In the genomic region with DNA sequence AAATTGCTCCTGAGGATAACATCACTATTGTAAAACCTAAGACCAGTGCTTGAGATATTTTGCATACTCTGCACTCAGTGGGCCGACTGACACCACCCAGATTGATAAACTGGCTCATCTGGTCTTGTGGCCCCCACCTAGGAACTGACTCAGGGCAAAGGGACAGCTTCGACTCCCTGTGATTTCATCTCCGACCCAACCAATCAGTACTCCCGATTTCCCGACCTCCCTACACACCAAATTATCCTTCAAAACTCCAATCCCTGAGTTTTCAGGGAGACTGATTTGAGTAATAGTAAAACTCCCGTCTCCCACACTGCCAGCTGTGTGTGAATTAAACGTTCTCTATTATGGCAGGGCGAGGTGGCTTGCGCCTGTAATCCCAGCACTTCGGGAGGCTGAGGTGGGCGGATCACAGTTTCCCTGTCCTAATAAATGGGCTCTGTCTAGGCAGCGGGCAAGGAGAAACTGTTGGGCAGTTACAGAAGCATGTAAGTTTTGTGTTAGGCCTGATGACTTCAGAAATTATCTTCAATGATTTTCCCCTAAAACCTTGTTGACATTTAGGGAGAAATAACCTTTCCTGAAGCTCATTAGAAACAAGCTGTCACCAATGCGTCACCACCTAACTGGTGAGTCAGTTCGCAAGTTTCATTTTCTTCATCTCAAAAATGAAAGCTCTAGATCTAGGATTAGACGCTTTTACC, we compare ENCODE assay signal across 8 cellular contexts. TPM values are rescaled to one million over a fixed set of nuclear protein-coding genes. Genes with fewer than 3 reads are reported as not detected.
DNase-seq lines count a peak whose midpoint lies in the region; ATAC-seq and TF ChIP-seq lines count a peak whose summit lies in the region.

No MANE protein-coding gene starts in this region.

- H3K27me3 Mint-ChIP-seq in Caco-2 (ENCODE audit: insufficient read depth, unreplicated experiment) (peaks cover 6% of the 10 kb centered on the region), MCF 10A (ENCODE audit: insufficient read depth, unreplicated experiment) (no peaks in the 10 kb centered on the region)

- peaks cover 47% of the 10 kb centered on the region for H3K4me1 ChIP-seq in Caco-2
- peaks cover 19% of the 10 kb centered on the region for H3K4me1 ChIP-seq in mesendoderm (ENCODE audit: control insufficient read depth, low read depth, low read length)
- H3K4me1 ChIP-seq in uterus = peaks cover 6 to 15% of the 10 kb centered on the region in 2 donors

- intact Hi-C loops in Caco-2 (cut with micrococcal nuclease; ENCODE audit: unreplicated experiment) (no loop called here), MCF 10A (cut with micrococcal nuclease) (no loop called here), uterus (cut with DNase I; ENCODE audit: low total_unique reads) (no loop called here)

- CTCF ChIA-PET in Caco-2 (lab: Charles Lee) = no interaction called here
- CTCF ChIA-PET in MCF 10A (lab: Yijun Ruan, JAX) = interaction anchor here (1.1 to 12.3 kb wide), 5 partner anchors 9 to 20 kb away, joined by 3 to 170 read pairs (median 5); no protein-coding TSS in a partner anchor

- H4K8ac ChIP-seq in mesendoderm (ENCODE audit: low read depth, low read length) = no peak overlapping the region

- no peak overlapping the region for H2AK5ac ChIP-seq in mesendoderm (ENCODE audit: low read length)

- DNase-seq in Caco-2 (no peak), NB4 (ENCODE audit: low read depth) (peak; percentile 44), MCF 10A (ENCODE audit: unreplicated experiment) (peak; percentile 90), mesendoderm (peak; percentile 46), uterus (no peak), nucleus accumbens (lab: John Stamatoyannopoulos, UW) (no peak)

- TF ChIP-seq POLR2A in NB4 (IDR thresholded peaks at IDR 0.05; ENCODE audit: extremely low read depth, insufficient read length) (no peak), uterus (IDR thresholded peaks at IDR 0.05) (no peak)

- peaks cover 2% of the 10 kb centered on the region for H3K79me2 ChIP-seq in mesendoderm (ENCODE audit: control insufficient read depth, insufficient read depth, low read length)

- no peak overlapping the region for H2BK5ac ChIP-seq in mesendoderm (ENCODE audit: low read length)

- POLR2A ChIA-PET in Caco-2 (lab: Charles Lee) (interaction anchor here (1.4 kb wide), 1 partner anchor 8 kb away, joined by 5 read pairs; no protein-coding TSS in a partner anchor), MCF 10A (lab: Yijun Ruan, JAX) (interaction anchor here (0.5 to 31.0 kb wide), 6 partner anchors 5 to 1485 kb away, joined by 3 to 2121 read pairs (median 18); partner anchors contain the start of genes BRI3BP and UBC)

- peak overlapping the region; percentile 30 for H3K4me2 ChIP-seq in mesendoderm (ENCODE audit: low read length)

- no peak overlapping the region for H3K4ac ChIP-seq in mesendoderm (ENCODE audit: low read depth, low read length)

- H3K18ac ChIP-seq in mesendoderm (ENCODE audit: low read length) = no peak overlapping the region

- H2BK15ac ChIP-seq in mesendoderm (replicated peaks; ENCODE audit: low read depth) = no peak overlapping the region

- H3K9me3 Mint-ChIP-seq in Caco-2 (ENCODE audit: unreplicated experiment) = no peaks in the 10 kb centered on the region
- H3K9me3 Mint-ChIP-seq in MCF 10A (ENCODE audit: unreplicated experiment) = no peaks in the 10 kb centered on the region

- H3K56ac ChIP-seq in mesendoderm (ENCODE audit: low read length) = peak overlapping the region; percentile 84

- peaks cover 47% of the 10 kb centered on the region for H3K36me3 Mint-ChIP-seq in Caco-2 (ENCODE audit: insufficient read depth, unreplicated experiment)
- peaks cover 30% of the 10 kb centered on the region for H3K36me3 Mint-ChIP-seq in MCF 10A (ENCODE audit: insufficient read depth, unreplicated experiment)

- H3K4me1 Mint-ChIP-seq in Caco-2 (ENCODE audit: low read depth, unreplicated experiment) (peaks cover 34% of the 10 kb centered on the region), MCF 10A (ENCODE audit: insufficient read depth, unreplicated experiment) (peaks cover 54% of the 10 kb centered on the region)

- H3K9ac ChIP-seq in mesendoderm (ENCODE audit: low read length) = peak overlapping the region; percentile 55

- H3K23ac ChIP-seq in mesendoderm (ENCODE audit: low read length) = no peak overlapping the region

- peak overlapping the region; percentile 36 for H2BK120ac ChIP-seq in mesendoderm (ENCODE audit: low read depth, low read length)

- peak overlapping the region; percentile 82 for H3K27ac Mint-ChIP-seq in Caco-2 (ENCODE audit: unreplicated experiment)
- H3K27ac Mint-ChIP-seq in MCF 10A (ENCODE audit: low read depth, unreplicated experiment) = peak overlapping the region; percentile 100

- 0 out of 2 replicates have a peak overlapping the region, but pooled peaks have one; percentile 14 for H3K4me3 ChIP-seq in Caco-2 (ENCODE audit: low read depth, low read length)
- H3K4me3 ChIP-seq in NB4 (ENCODE audit: low read depth, low read length) = no peak overlapping the region
- peak overlapping the region; percentile 44 for H3K4me3 ChIP-seq in mesendoderm (ENCODE audit: low read length)
- no peak overlapping the region for H3K4me3 ChIP-seq in uterus

- H3K4me3 Mint-ChIP-seq in Caco-2 (ENCODE audit: unreplicated experiment) (peak overlapping the region; percentile 98), MCF 10A (ENCODE audit: unreplicated experiment) (peak overlapping the region; percentile 95)

- H3K27ac ChIP-seq in mesendoderm (ENCODE audit: low read depth, low read length) (peak overlapping the region; percentile 12), uterus (peak overlapping the region; percentile 99 to 100)

- no TSS peak for BruUV-seq in Caco-2 (replicated peaks; lab: Mats Ljungman, UMichigan)
- BruUV-seq in MCF 10A (replicated peaks; lab: Mats Ljungman, UMichigan) = no TSS peak

- ATAC-seq in HG03108 (IDR thresholded peaks at IDR 0.05; ENCODE audit: unreplicated experiment) (no peak), GM19395 (IDR thresholded peaks at IDR 0.05; ENCODE audit: unreplicated experiment) (no peak)

- H4K5ac ChIP-seq in mesendoderm (ENCODE audit: low read length) = no peak overlapping the region

- H3K79me1 ChIP-seq in mesendoderm (ENCODE audit: low read length) = no peaks in the 10 kb centered on the region

- TF ChIP-seq CTCF in Caco-2 (IDR thresholded peaks at IDR 0.05; ENCODE audit: insufficient read depth in 1 of 2, low read depth in 1 of 2, low read length in 1 of 2, severe bottlenecking in 1 of 2, unreplicated experiment in 1 of 2) = no peak
- no peak for TF ChIP-seq CTCF in NB4 (IDR thresholded peaks at IDR 0.05; ENCODE audit: low read depth, low read length)
- no peak for TF ChIP-seq CTCF in MCF 10A (IDR thresholded peaks at IDR 0.05; ENCODE audit: unreplicated experiment)
- TF ChIP-seq CTCF in uterus (IDR thresholded peaks at IDR 0.05) = no peak

- no CpG with 5 or more reads among the region's 15 CpGs for WGBS in mesendoderm (ENCODE audit: extremely low coverage, insufficient coverage, low lambda C conversion rate)

- no peaks in the 10 kb centered on the region for H3K9me3 ChIP-seq in Caco-2
- no peaks in the 10 kb centered on the region for H3K9me3 ChIP-seq in uterus

- H3K36me3 ChIP-seq in Caco-2 (ENCODE audit: control insufficient read depth, insufficient read depth, low read length) = no peaks in the 10 kb centered on the region
- H3K36me3 ChIP-seq in mesendoderm (ENCODE audit: control insufficient read depth, insufficient read depth, low read length) = no peaks in the 10 kb centered on the region
- H3K36me3 ChIP-seq in uterus = no peaks in the 10 kb centered on the region

- H3K27me3 ChIP-seq in Caco-2 (replicated peaks; ENCODE audit: control insufficient read depth, insufficient read depth, low read length) (no peaks in the 10 kb centered on the region), mesendoderm (ENCODE audit: insufficient read depth, low read length, poor library complexity) (no peaks in the 10 kb centered on the region), uterus (no peaks in the 10 kb centered on the region)

RNA-seq across cellular contexts. Expression of gene UBC, which starts 5.3 kb away (rescaled TPM):
- total RNA-seq in Caco-2 (2022) = 782 and 880 TPM in 2 replicates
- total RNA-seq in MCF 10A (2022) = 1,485 and 1,602 TPM in 2 replicates
- polyA plus RNA-seq in mesendoderm (2013, experiment 1 of 2) = 737 TPM
- polyA plus RNA-seq in mesendoderm (2013, experiment 2 of 2) = 751 TPM
- 1,000 to 10,000 TPM in 2 of 4 donors, 100 to 1,000 TPM in 2; 821 to 1,719 (median 1,034) TPM for total RNA-seq in uterus

RNA-seq across cellular contexts. Expression of gene SCARB1, which starts 56.1 kb away (rescaled TPM):
- 104 and 106 TPM in 2 replicates for total RNA-seq in Caco-2 (2022)
- 48.2 and 71.0 TPM in 2 replicates for total RNA-seq in MCF 10A (2022)
- polyA plus RNA-seq in mesendoderm (2013, experiment 1 of 2) = 55.4 TPM
- 56.4 TPM for polyA plus RNA-seq in mesendoderm (2013, experiment 2 of 2)
- 10 to 100 TPM in 2 of 4 donors, 1 to 10 TPM in 2; 2.1 to 37.0 (median 9.6) TPM for total RNA-seq in uterus

Comparison
In these comparisons a context has a peak if more than half of its experiments do, and no peak if none do; other contexts are left out.
1. DNase-seq: peak in NB4 (single experiment), MCF 10A (single experiment) and mesendoderm (single experiment); none in Caco-2 (0 of 2), uterus (0 of 2) and nucleus accumbens (0 of 56).
2. H3K4me3 ChIP-seq: peak in Caco-2 (single experiment) and mesendoderm (single experiment); none in NB4 (single experiment) and uterus (0 of 2).